In the genomic region with DNA sequence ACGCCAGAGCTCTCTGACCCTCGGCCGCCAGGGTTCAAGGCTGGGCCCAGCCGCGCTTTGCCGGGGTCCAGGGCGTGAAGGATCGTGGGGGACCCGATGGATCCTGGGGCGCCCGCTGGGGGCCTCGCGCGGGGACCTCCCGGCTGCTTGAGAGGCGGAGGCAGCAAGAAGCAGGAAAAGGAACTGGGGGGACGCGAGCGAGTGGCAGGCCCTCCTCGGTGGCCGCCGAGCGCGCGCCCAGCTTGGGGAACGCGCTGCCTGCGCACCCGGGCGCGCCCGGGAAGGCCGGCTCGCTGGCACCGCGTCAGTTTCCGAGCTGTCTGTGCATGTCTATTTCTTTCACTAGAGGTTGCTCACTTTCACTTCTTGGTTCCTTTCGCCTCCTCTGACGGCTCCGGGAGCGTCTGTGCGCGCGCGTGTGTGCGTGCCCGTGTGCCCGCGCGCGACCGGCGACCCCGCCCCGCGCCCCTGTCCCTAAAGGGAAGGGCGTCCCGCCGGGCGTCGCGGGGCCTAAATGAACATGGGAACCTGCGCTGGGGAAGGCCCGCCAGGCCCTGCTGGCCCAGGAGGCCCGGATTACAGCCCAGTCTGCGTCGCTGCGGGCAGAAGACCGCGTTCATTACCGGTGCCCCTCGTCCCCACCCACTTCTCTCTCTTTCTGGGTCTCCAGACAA, we compare ENCODE assay signal across 8 cellular contexts.
DNase-seq lines count a peak whose midpoint lies in the region; ATAC-seq and TF ChIP-seq lines count a peak whose summit lies in the region.

No MANE protein-coding gene starts in this region.

- intact Hi-C loops in activated CD4-positive, alpha-beta T cell treated with anti-CD3 and anti-CD28 coated beads, Interleukin-2, amount 10 ng/mL, durations not matched to agents 24 days and 14 days (cut with micrococcal nuclease), result loop anchor here (2.0 kb wide), 2 partner anchors 29 to 53 kb away; no protein-coding TSS in a partner anchor
- intact Hi-C loops in colonic mucosa (cut with DNase I) (no loop called here), left lung (cut with DNase I) (no loop called here)

- peaks cover 4% of the 10 kb centered on the region for H3K4me1 Mint-ChIP-seq in activated CD4-positive, alpha-beta T cell treated with anti-CD3 and anti-CD28 coated beads, Interleukin-2, amount 10 ng/mL, durations not matched to agents 24 days and 14 days

- peaks cover 4% of the 10 kb centered on the region for H3K4me1 ChIP-seq in colonic mucosa
- H3K4me1 ChIP-seq in left lung, result peaks cover 7 to 33% of the 10 kb centered on the region in 2 donors

- peak overlapping the region; percentile 89 for H3K27ac ChIP-seq in colonic mucosa
- H3K27ac ChIP-seq in left lung, result peak overlapping the region; percentile 94 to 98

- ATAC-seq in GM21529 (IDR thresholded peaks at IDR 0.05; ENCODE audit: unreplicated experiment) (peak; percentile 86), left lung (peak; percentile 84), HG03025 (IDR thresholded peaks at IDR 0.05; ENCODE audit: low FRiP score, unreplicated experiment) (no peak)

- TF ChIP-seq CTCF in colonic mucosa (IDR thresholded peaks at IDR 0.05) (no peak), left lung (IDR thresholded peaks at IDR 0.05) (peak; percentile 7 to 15)

- H3K4me3 Mint-ChIP-seq in activated CD4-positive, alpha-beta T cell treated with anti-CD3 and anti-CD28 coated beads, Interleukin-2, amount 10 ng/mL, durations not matched to agents 24 days and 14 days, result peak overlapping the region; percentile 68

- H3K36me3 ChIP-seq in colonic mucosa, result no peaks in the 10 kb centered on the region
- H3K36me3 ChIP-seq in left lung, result no peaks in the 10 kb centered on the region

- no peaks in the 10 kb centered on the region for H3K9me3 ChIP-seq in colonic mucosa
- no peaks in the 10 kb centered on the region for H3K9me3 ChIP-seq in left lung

- H3K9ac ChIP-seq in colonic mucosa (ENCODE audit: low read depth in 2 of 2, low read length in 2 of 2), result peak overlapping the region; percentile 76 to 95

- H3K27ac Mint-ChIP-seq in activated CD4-positive, alpha-beta T cell treated with anti-CD3 and anti-CD28 coated beads, Interleukin-2, amount 10 ng/mL, durations not matched to agents 24 days and 14 days, result peak overlapping the region; percentile 47

- no peaks in the 10 kb centered on the region for H3K9me3 Mint-ChIP-seq in activated CD4-positive, alpha-beta T cell treated with anti-CD3 and anti-CD28 coated beads, Interleukin-2, amount 10 ng/mL, durations not matched to agents 24 days and 14 days

- DNase-seq in CMK (ENCODE audit: low read depth) (peak; percentile 69), NCI-H128 (lab: John Stamatoyannopoulos, UW; ENCODE audit: unreplicated experiment) (peak; percentile 56), colonic mucosa (peak; percentile 78), left lung (peak; percentile 87 to 94)
- DNase-seq in activated CD4-positive, alpha-beta T cell treated with anti-CD3 and anti-CD28 coated beads, Interleukin-2, amount 10 ng/mL, durations not matched to agents 24 days and 14 days, result peak; percentile 92
- peak; percentile 63 for DNase-seq in stimulated activated CD4-positive, alpha-beta T cell treated with anti-CD3 and anti-CD28 coated beads, Interleukin-1b, Interleukin-23, amount 100 ng/mL, for 48 hours

- H3K4me3 ChIP-seq in colonic mucosa (peak overlapping the region; percentile 47), left lung (peak overlapping the region; percentile 37 to 52)

- H3K27me3 Mint-ChIP-seq in activated CD4-positive, alpha-beta T cell treated with anti-CD3 and anti-CD28 coated beads, Interleukin-2, amount 10 ng/mL, durations not matched to agents 24 days and 14 days, result peaks cover 7% of the 10 kb centered on the region

- H3K27me3 ChIP-seq in colonic mucosa (no peaks in the 10 kb centered on the region), left lung (no peaks in the 10 kb centered on the region)

- H3K36me3 Mint-ChIP-seq in activated CD4-positive, alpha-beta T cell treated with anti-CD3 and anti-CD28 coated beads, Interleukin-2, amount 10 ng/mL, durations not matched to agents 24 days and 14 days (ENCODE audit: low read depth), result no peaks in the 10 kb centered on the region
